Comparison of ENCODE assay signal across 14 cellular contexts in the genomic region with DNA sequence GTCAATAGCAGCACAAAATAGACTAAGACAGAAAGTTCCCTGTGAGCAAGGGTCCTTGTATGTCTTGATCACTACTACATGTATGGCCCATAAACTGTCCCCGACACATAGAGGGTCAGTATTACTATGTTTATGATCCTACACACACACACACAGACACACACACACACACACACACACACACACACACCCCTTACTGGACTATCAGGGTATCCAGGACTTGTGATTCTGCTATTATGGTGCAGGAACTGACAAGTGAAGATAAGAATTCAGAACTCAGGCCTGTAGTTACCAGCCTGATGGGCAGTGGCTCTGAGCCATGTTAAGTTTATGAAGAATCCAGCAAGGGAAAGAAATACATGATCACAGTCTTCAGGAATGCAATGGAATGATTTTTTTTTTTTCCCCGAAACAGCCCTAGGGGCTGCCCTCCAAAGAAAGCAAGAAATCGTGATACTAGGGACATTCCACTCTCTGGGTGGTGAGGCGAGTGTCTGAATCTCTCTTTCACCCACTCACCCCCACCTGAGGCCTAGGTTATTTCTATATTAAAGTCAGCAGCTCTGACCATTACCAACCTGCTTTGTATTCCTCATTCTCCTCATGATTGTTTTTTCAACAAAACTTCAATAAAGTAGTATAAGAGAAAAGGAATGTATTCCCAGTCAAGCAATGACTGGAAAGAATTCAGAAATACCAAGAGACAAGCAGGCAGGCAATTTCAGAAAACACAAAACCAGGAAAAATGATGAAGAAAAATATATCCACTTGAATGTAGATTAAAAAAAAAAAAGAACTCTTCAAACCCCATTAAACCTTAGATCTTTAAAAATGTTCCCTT.
DNase-seq lines count a peak whose midpoint lies in the region; ATAC-seq and TF ChIP-seq lines count a peak whose summit lies in the region.
"Had no signal": no experiment of that assay in that cellular context is flagged by ENCODE, and none has a peak within 500 bp of the region (broad histone marks: within the 10 kb centered on the region; RNA-seq: fewer than 3 reads in every experiment).

No MANE protein-coding gene starts in this region.

- CTCF ChIA-PET in T-cell (lab: Charles Lee) = no interaction called here

- H3K27ac Mint-ChIP-seq in mesothelial cell of epicardium = peak overlapping the region; percentile 94
- no peak overlapping the region for H3K27ac Mint-ChIP-seq in T-cell
- H3K27ac Mint-ChIP-seq: CD8-positive, alpha-beta memory T cell had no signal

- no peak overlapping the region for H3K4me3 ChIP-seq in AG09309 (ENCODE audit: control insufficient read depth, low read depth, low read length)
- H3K4me3 ChIP-seq: ovary had no signal

- TF ChIP-seq CTCF in AG09309 (IDR thresholded peaks at IDR 0.05; ENCODE audit: control insufficient read depth, insufficient read depth, low read depth, low read length, missing control alignments) = no peak
- no peak for TF ChIP-seq CTCF in mesothelial cell of epicardium (IDR thresholded peaks at IDR 0.05; ENCODE audit: unreplicated experiment)

- H3K4me3 Mint-ChIP-seq in mesothelial cell of epicardium (no peak overlapping the region), T-cell (no peak overlapping the region)
- H3K4me3 Mint-ChIP-seq: CD8-positive, alpha-beta memory T cell had no signal

- no peak for ATAC-seq in HG03432 (IDR thresholded peaks at IDR 0.05; ENCODE audit: unreplicated experiment)
- ATAC-seq in T-cell (replicated peaks in 1 of 4) = no peak

- H3K27me3 Mint-ChIP-seq in mesothelial cell of epicardium (ENCODE audit: low read depth) (no peaks in the 10 kb centered on the region), T-cell (no peaks in the 10 kb centered on the region)
- H3K27me3 Mint-ChIP-seq: CD8-positive, alpha-beta memory T cell had no signal

- H3K36me3 Mint-ChIP-seq in mesothelial cell of epicardium (no peaks in the 10 kb centered on the region), T-cell (no peaks in the 10 kb centered on the region)
- H3K36me3 Mint-ChIP-seq: CD8-positive, alpha-beta memory T cell had no signal

- POLR2A ChIA-PET in T-cell (lab: Charles Lee) = no interaction called here

- H3K4me1 Mint-ChIP-seq in mesothelial cell of epicardium (peaks cover 9% of the 10 kb centered on the region), T-cell (no peaks in the 10 kb centered on the region)
- H3K4me1 Mint-ChIP-seq: CD8-positive, alpha-beta memory T cell had no signal

- peak; percentile 60 for DNase-seq in AG09309 (ENCODE audit: low read depth)
- peak; percentile 98 for DNase-seq in NCI-H226
- DNase-seq in dermis blood vessel endothelial cell = peak; percentile 17
- no peak for DNase-seq in mesothelial cell of epicardium (ENCODE audit: low spot score in 2 of 2, unreplicated experiment in 2 of 2)
- DNase-seq in NCI-H1092 (lab: John Stamatoyannopoulos, UW) = no peak
- no peak for DNase-seq in T-cell
- DNase-seq in GF-D8 (lab: John Stamatoyannopoulos, UW) = no peak
- DNase-seq: activated CD4-positive, CD25-positive, alpha-beta regulatory T cell treated with anti-CD3 and anti-CD28 coated beads, Interleukin-2, amount 50 U/mL, for 72 hours; activated gamma-delta T cell treated with Interleukin-2 at 50 U/mL for 16 hours; CD8-positive, alpha-beta memory T cell; effector CD8-positive, alpha-beta T cell; NCI-H2171 treated with DMSO at 0.1 percent for 48 hours; ovary had no signal

- H3K9me3 Mint-ChIP-seq in mesothelial cell of epicardium (peaks cover 15% of the 10 kb centered on the region), T-cell (no peaks in the 10 kb centered on the region)

Comparison
In these comparisons a context has a peak if more than half of its experiments do, and no peak if none do; other contexts are left out.
1. DNase-seq: peak in AG09309 (single experiment), NCI-H226 (single experiment) and dermis blood vessel endothelial cell (single experiment); none in mesothelial cell of epicardium (0 of 2), NCI-H1092 (single experiment), T-cell (0 of 34) and GF-D8 (single experiment).